ENCODE assay signal across 8 cellular contexts in the genomic region with DNA sequence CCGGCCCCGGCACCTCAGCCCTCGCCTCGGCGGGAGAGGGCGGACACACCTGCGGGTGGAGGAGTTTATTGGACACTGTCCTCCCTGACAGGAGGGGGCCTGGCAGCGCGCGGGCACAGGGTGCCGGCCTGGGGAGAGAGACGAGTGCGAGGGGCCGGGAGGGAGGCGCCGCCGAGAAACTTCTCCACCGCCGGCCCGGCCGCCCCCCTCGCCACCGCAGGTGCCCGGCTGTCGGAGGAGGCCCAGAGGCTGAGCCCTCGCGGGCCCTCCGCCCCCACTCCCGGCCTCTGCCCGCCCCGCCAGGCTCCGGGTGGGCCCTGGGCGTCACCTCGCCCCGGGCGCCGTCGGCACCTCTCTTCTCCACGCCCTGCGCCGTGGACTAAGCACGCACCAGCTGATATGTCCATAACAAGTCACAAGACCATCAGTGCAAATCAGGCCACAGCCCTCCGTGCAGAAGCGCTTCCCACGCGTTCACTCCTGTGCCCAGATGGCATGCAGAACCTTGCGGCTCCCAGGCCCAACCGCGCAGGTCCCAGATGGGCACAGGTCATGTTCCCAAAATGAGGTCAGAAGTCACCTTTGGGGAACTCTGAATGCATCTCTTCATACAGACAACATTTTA.
DNase-seq lines count a peak whose midpoint lies in the region; ATAC-seq, FAIRE-seq and TF ChIP-seq lines count a peak whose summit lies in the region.

No MANE protein-coding gene starts in this region.

- H3K27me3 Mint-ChIP-seq in activated CD4-positive, alpha-beta memory T cell treated with anti-CD3 and anti-CD28 coated beads for 36 hours = peaks cover 57% of the 10 kb centered on the region
- H3K27me3 Mint-ChIP-seq in activated CD4-positive, alpha-beta memory T cell treated with anti-CD3 and anti-CD28 coated beads, Interleukin-2, amount 10 ng/mL, durations not matched to agents 7 days and 5 days = peaks cover 35% of the 10 kb centered on the region

- no peaks in the 10 kb centered on the region for H3K9me3 Mint-ChIP-seq in activated CD4-positive, alpha-beta memory T cell treated with anti-CD3 and anti-CD28 coated beads for 36 hours
- H3K9me3 Mint-ChIP-seq in activated CD4-positive, alpha-beta memory T cell treated with anti-CD3 and anti-CD28 coated beads, Interleukin-2, amount 10 ng/mL, durations not matched to agents 7 days and 5 days = no peaks in the 10 kb centered on the region

- H3K36me3 ChIP-seq in K562 (ENCODE audit: control insufficient read depth, insufficient read depth, low read length) (no peaks in the 10 kb centered on the region), lower lobe of right lung (no peaks in the 10 kb centered on the region), transverse colon (no peaks in the 10 kb centered on the region)

- peak overlapping the region; percentile 48 for H3K4me3 Mint-ChIP-seq in activated CD4-positive, alpha-beta memory T cell treated with anti-CD3 and anti-CD28 coated beads for 36 hours
- no peak overlapping the region for H3K4me3 Mint-ChIP-seq in activated CD4-positive, alpha-beta memory T cell treated with anti-CD3 and anti-CD28 coated beads, Interleukin-2, amount 10 ng/mL, durations not matched to agents 7 days and 5 days

- peaks cover 2% of the 10 kb centered on the region; the same call in 1 of the 2 replicates for H4K20me1 ChIP-seq in K562 (replicated peaks; ENCODE audit: control insufficient read depth, insufficient read depth, low read length)

- TF ChIP-seq POLR2A in K562 (conservative IDR thresholded peaks at IDR 0.05) (no peak), transverse colon (IDR thresholded peaks at IDR 0.05) (no peak)

- CTCF ChIA-PET in activated CD4-positive, alpha-beta memory T cell treated with anti-CD3 and anti-CD28 coated beads for 36 hours (lab: Charles Lee) = no interaction called here
- CTCF ChIA-PET in activated CD4-positive, alpha-beta memory T cell treated with anti-CD3 and anti-CD28 coated beads, Interleukin-2, amount 10 ng/mL, durations not matched to agents 7 days and 5 days (lab: Charles Lee) = no interaction called here
- CTCF ChIA-PET in K562 (lab: Yijun Ruan, JAX; ENCODE audit: low intra/inter-chr PET ratio) = no interaction called here

- H3K27me3 ChIP-seq in K562 (ENCODE audit: control insufficient read depth in 2 of 2, insufficient read depth in 2 of 2, low read length in 2 of 2) (peaks cover 3 to 20% of the 10 kb centered on the region in 2 experiments; a peak in 4 of 5 replicates), lower lobe of right lung (ENCODE audit: low read depth) (peaks cover 56% of the 10 kb centered on the region), transverse colon (peaks cover 86% of the 10 kb centered on the region)

- H3K4me1 ChIP-seq in K562 (replicated peaks in 1 of 2; ENCODE audit: control insufficient read depth in 2 of 2, insufficient read depth in 2 of 2, low read length in 2 of 2) (peaks cover 0 to 13% of the 10 kb centered on the region in 2 experiments; a peak in 2 of 5 replicates), lower lobe of right lung (peaks cover 12% of the 10 kb centered on the region), transverse colon (peaks cover 0 to 12% (median 10%) of the 10 kb centered on the region in 4 donors)

- ATAC-seq in K562 = peak; percentile 12
- peak; percentile 49 to 54 for ATAC-seq in lower lobe of right lung
- ATAC-seq in GM21717 (IDR thresholded peaks at IDR 0.05; ENCODE audit: unreplicated experiment) = no peak
- ATAC-seq in HG02610 (IDR thresholded peaks at IDR 0.05; ENCODE audit: unreplicated experiment) = no peak

- 16% methylated on average over 30 of the region's 49 CpGs for WGBS in K562 (ENCODE audit: insufficient coverage, low coverage, missing lambda C conversion rate)
- WGBS in transverse colon (ENCODE audit: low coverage in 1 of 2), 2 donors = 11% methylated on average over 19 of the region's 49 CpGs; no CpG with 5 or more reads in 1 of the 2 donors

- TF ChIP-seq CTCF in K562 (IDR thresholded peaks at IDR 0.05 in 2 of 3, conservative IDR thresholded peaks at IDR 0.05 in 1 of 3; ENCODE audit: insufficient read depth in 2 of 3, low read depth in 1 of 3, low read length in 3 of 3) = no peak
- no peak for TF ChIP-seq CTCF in lower lobe of right lung (IDR thresholded peaks at IDR 0.05)
- no peak for TF ChIP-seq CTCF in transverse colon (IDR thresholded peaks at IDR 0.05)

- TF ChIP-seq EP300 in K562 (IDR thresholded peaks at IDR 0.05; ENCODE audit: low read length) = no peak
- no peak for TF ChIP-seq EP300 in transverse colon (IDR thresholded peaks at IDR 0.05; ENCODE audit: low read depth)

- H3K9me3 ChIP-seq in K562 (replicated peaks; ENCODE audit: control insufficient read depth, insufficient read depth, low read depth, low read length) = no peaks in the 10 kb centered on the region
- H3K9me3 ChIP-seq in lower lobe of right lung = no peaks in the 10 kb centered on the region
- H3K9me3 ChIP-seq in transverse colon = no peaks in the 10 kb centered on the region

- H3K27ac ChIP-seq in K562 (ENCODE audit: extremely low read depth, low read depth, low read length) (no peak overlapping the region), lower lobe of right lung (no peak overlapping the region), transverse colon (no peak overlapping the region)

- no TSS peak for BruUV-seq in K562 (replicated peaks; lab: Mats Ljungman, UMichigan)

- peak overlapping the region; percentile 57 for H3K4me2 ChIP-seq in K562 (ENCODE audit: insufficient read depth, low read length)

- in situ Hi-C loops in K562 (cut with MboI) = no loop called here
- in situ Hi-C loops in transverse colon (cut with MboI; ENCODE audit: low pct_ligation_motif_present in 1 of 4, low pct_unique_long_range_greater_than_20kb in 1 of 4, low sequenced_read_pairs in 3 of 4) = no loop called here

- POLR2A ChIA-PET in activated CD4-positive, alpha-beta memory T cell treated with anti-CD3 and anti-CD28 coated beads for 36 hours (lab: Charles Lee) = no interaction called here
- POLR2A ChIA-PET in activated CD4-positive, alpha-beta memory T cell treated with anti-CD3 and anti-CD28 coated beads, Interleukin-2, amount 10 ng/mL, durations not matched to agents 7 days and 5 days (lab: Charles Lee) = no interaction called here
- POLR2A ChIA-PET in K562 (lab: Yijun Ruan, JAX) = no interaction called here

- no peak for FAIRE-seq in K562 (lab: Jason Lieb, UNC)
- no peak for FAIRE-seq in frontal cortex (lab: Jason Lieb, UNC)

- no peaks in the 10 kb centered on the region for H3K9me1 ChIP-seq in K562 (ENCODE audit: control insufficient read depth, insufficient read depth, low read length)

- intact Hi-C loops in activated CD4-positive, alpha-beta memory T cell treated with anti-CD3 and anti-CD28 coated beads for 36 hours (cut with micrococcal nuclease) = no loop called here
- intact Hi-C loops in K562 (cut with micrococcal nuclease) (loop anchor here (10.0 kb wide), 1 partner anchor 310 kb away; no protein-coding TSS in a partner anchor), lower lobe of right lung (cut with DNase I) (no loop called here), transverse colon (cut with DNase I; ENCODE audit: low total_unique reads) (loop anchor here (1.0 kb wide), 1 partner anchor 15 kb away; no protein-coding TSS in a partner anchor)

- peaks cover 4% of the 10 kb centered on the region for H3K4me1 Mint-ChIP-seq in activated CD4-positive, alpha-beta memory T cell treated with anti-CD3 and anti-CD28 coated beads for 36 hours (ENCODE audit: low read depth)
- peaks cover 2% of the 10 kb centered on the region for H3K4me1 Mint-ChIP-seq in activated CD4-positive, alpha-beta memory T cell treated with anti-CD3 and anti-CD28 coated beads, Interleukin-2, amount 10 ng/mL, durations not matched to agents 7 days and 5 days

- H3K9ac ChIP-seq in K562 (ENCODE audit: insufficient read depth in 1 of 2, low read depth in 2 of 2, low read length in 2 of 2) = peak overlapping the region in 1 of 2 experiments; percentile 85; a peak in 3 of 4 replicates

- no peak overlapping the region for H3K27ac Mint-ChIP-seq in activated CD4-positive, alpha-beta memory T cell treated with anti-CD3 and anti-CD28 coated beads for 36 hours
- H3K27ac Mint-ChIP-seq in activated CD4-positive, alpha-beta memory T cell treated with anti-CD3 and anti-CD28 coated beads, Interleukin-2, amount 10 ng/mL, durations not matched to agents 7 days and 5 days = no peak overlapping the region

- H3K4me3 ChIP-seq in K562 = peak overlapping the region; percentile 36
- H3K4me3 ChIP-seq in lower lobe of right lung = peak overlapping the region; percentile 50
- H3K4me3 ChIP-seq in transverse colon = peak overlapping the region in 3 of 4 donors; percentile 23 to 51 (median 35)

- no peaks in the 10 kb centered on the region for H3K36me3 Mint-ChIP-seq in activated CD4-positive, alpha-beta memory T cell treated with anti-CD3 and anti-CD28 coated beads for 36 hours
- H3K36me3 Mint-ChIP-seq in activated CD4-positive, alpha-beta memory T cell treated with anti-CD3 and anti-CD28 coated beads, Interleukin-2, amount 10 ng/mL, durations not matched to agents 7 days and 5 days (ENCODE audit: low read depth) = no peaks in the 10 kb centered on the region

- no peak for DNase-seq in activated CD4-positive, alpha-beta memory T cell treated with anti-CD3 and anti-CD28 coated beads for 36 hours
- DNase-seq in activated CD4-positive, alpha-beta memory T cell treated with anti-CD3 and anti-CD28 coated beads, Interleukin-2, amount 10 ng/mL, durations not matched to agents 7 days and 5 days = no peak
- peak in 1 of 4 experiments; percentile 45 for DNase-seq in K562 (ENCODE audit: extremely low read depth in 1 of 4, low spot score in 3 of 4)
- no peak for DNase-seq in lower lobe of right lung
- DNase-seq in transverse colon = no peak
- no peak for DNase-seq in frontal cortex (ENCODE audit: low spot score in 2 of 2)

- no peaks in the 10 kb centered on the region for H3K79me2 ChIP-seq in K562 (ENCODE audit: control insufficient read depth, insufficient read depth, low read length)

- no peak for TF ChIP-seq RAD21 in K562 (CRISPR knock-in tag; conservative IDR thresholded peaks at IDR 0.05 in 1 of 2, IDR thresholded peaks at IDR 0.05 in 1 of 2)

- peak overlapping the region; percentile 65 for H2AFZ ChIP-seq in K562 (ENCODE audit: low read depth, low read length)

TF ChIP-seq in K562, 482 proteins besides CTCF, POLR2A, EP300 and RAD21 (continues in another document):
- peak; percentile 3 for TF ChIP-seq CCNT2 (IDR thresholded peaks at IDR 0.05; ENCODE audit: borderline replicate concordance, extremely low read depth, insufficient read length, low read depth, low read length)
- peak; percentile 30; the same call in 1 of the 2 replicates for TF ChIP-seq ZFX (CRISPR knock-in tag; IDR thresholded peaks at IDR 0.05)
- TF ChIP-seq POLR2G (IDR thresholded peaks at IDR 0.05; ENCODE audit: low read depth, low read length) = peak; percentile 43; the same call in 1 of the 2 replicates
- peak; percentile 35; the same call in 1 of the 2 replicates for TF ChIP-seq RBFOX2 (IDR thresholded peaks at IDR 0.05; ENCODE audit: low read depth, low read length)
- TF ChIP-seq TCFL5 (CRISPR knock-in tag; conservative IDR thresholded peaks at IDR 0.05) = no peak
- no peak for TF ChIP-seq CREM (IDR thresholded peaks at IDR 0.05; ENCODE audit: low read depth)

Comparison
In these comparisons a context has a peak if more than half of its experiments do, and no peak if none do; other contexts are left out.
1. ATAC-seq: peak in K562 (single experiment) and lower lobe of right lung (2 of 2); none in GM21717 (single experiment) and HG02610 (single experiment).
2. intact Hi-C loops: an anchor here in K562 (10.0 kb wide) and transverse colon (1.0 kb wide); none called in activated CD4-positive, alpha-beta memory T cell treated with anti-CD3 and anti-CD28 coated beads for 36 hours and lower lobe of right lung.
3. Peak in every context shown above with its lines, with median percentiles within 50 percentile points of each other: H3K4me3 ChIP-seq.